In genomic region chr20:25195014-25195961, GRCh38 we compare ENCODE assay signal across 8 cellular contexts. TPM values are rescaled to one million over a fixed set of nuclear protein-coding genes. Genes with fewer than 3 reads are reported as not detected.
DNase-seq lines count a peak whose midpoint lies in the region; ATAC-seq and TF ChIP-seq lines count a peak whose summit lies in the region.

TSS of gene ENTPD6 (plus strand) at chr20:25195712. CDS start at chr20:25206537, 10,825 bp downstream.

- H3K9me3 Mint-ChIP-seq in activated naive CD4-positive, alpha-beta T cell treated with anti-CD3 and anti-CD28 coated beads, Interleukin-2, amount 50 U/mL, for 72 hours = no peaks in the 10 kb centered on the region
- H3K9me3 Mint-ChIP-seq in osteocyte (ENCODE audit: unreplicated experiment) = no peaks in the 10 kb centered on the region

- peak; percentile 78 for ATAC-seq in HG02571 (IDR thresholded peaks at IDR 0.05; ENCODE audit: unreplicated experiment)
- peak; percentile 84 for ATAC-seq in SK-N-SH treated with all-trans-retinoic acid at 6 μM for 48 hours
- peak; percentile 80 to 88 for ATAC-seq in activated naive CD4-positive, alpha-beta T cell treated with anti-CD3 and anti-CD28 coated beads, Interleukin-2, amount 50 U/mL, for 72 hours
- peak; percentile 92 for ATAC-seq in thoracic aorta (ENCODE audit: insufficient number of reproducible peaks, low FRiP score, low read depth)

- no peaks in the 10 kb centered on the region for H3K36me3 Mint-ChIP-seq in activated naive CD4-positive, alpha-beta T cell treated with anti-CD3 and anti-CD28 coated beads, Interleukin-2, amount 50 U/mL, for 72 hours
- no peaks in the 10 kb centered on the region for H3K36me3 Mint-ChIP-seq in osteocyte (ENCODE audit: unreplicated experiment)

- POLR2A ChIA-PET in GM10248 (lab: Yijun Ruan, JAX) = interaction anchor here (1.0 kb wide), 1 partner anchor 53 kb away, joined by 3 read pairs; the partner anchor contains the start of gene PYGB

- no peaks in the 10 kb centered on the region for H3K9me3 ChIP-seq in thoracic aorta

- peak within 1 kb of the TSS; percentile 95 for H3K4me3 Mint-ChIP-seq in osteocyte (ENCODE audit: unreplicated experiment)

- H3K36me3 ChIP-seq in thoracic aorta = no peaks in the 10 kb centered on the region

- H3K27me3 Mint-ChIP-seq in osteocyte (ENCODE audit: unreplicated experiment) = no peaks in the 10 kb centered on the region

- no peaks in the 10 kb centered on the region for H3K27me3 ChIP-seq in thoracic aorta (replicated peaks; ENCODE audit: insufficient read depth)

- CTCF ChIA-PET in GM10248 (lab: Yijun Ruan, JAX) = interaction anchor here (0.9 to 2.0 kb wide), 7 partner anchors 9 to 204 kb away, joined by 3 to 7 read pairs (median 3); partner anchors contain the start of gene PYGB

- peaks cover 16 to 63% of the 10 kb centered on the region in 2 donors for H3K4me1 ChIP-seq in thoracic aorta (ENCODE audit: control insufficient read depth in 1 of 2, low read depth in 2 of 2)

- TF ChIP-seq CTCF in GM10248 (IDR thresholded peaks at IDR 0.05; ENCODE audit: control extremely low read depth, extremely low read depth, low read depth, missing control alignments) = no peak
- TF ChIP-seq CTCF in osteocyte (IDR thresholded peaks at IDR 0.05) = peak; percentile 18
- no peak for TF ChIP-seq CTCF in thoracic aorta (IDR thresholded peaks at IDR 0.05)

- H3K4me3 ChIP-seq in thoracic aorta = peak within 1 kb of the TSS; percentile 91

- peak within 1 kb of the TSS; percentile 71 to 86 for H3K27ac ChIP-seq in thoracic aorta

- H3K27ac Mint-ChIP-seq in activated naive CD4-positive, alpha-beta T cell treated with anti-CD3 and anti-CD28 coated beads, Interleukin-2, amount 50 U/mL, for 72 hours = peak within 1 kb of the TSS; percentile 73 to 84
- H3K27ac Mint-ChIP-seq in osteocyte (ENCODE audit: unreplicated experiment) = peak within 1 kb of the TSS; percentile 82

- H3K4me1 Mint-ChIP-seq in osteocyte (ENCODE audit: unreplicated experiment) = peaks cover 39% of the 10 kb centered on the region

- DNase-seq in GM10248 (ENCODE audit: extremely low spot score) (peak; percentile 98), NAMALWA (ENCODE audit: low spot score) (peak; percentile 94), glomerular visceral epithelial cell (ENCODE audit: extremely low spot score) (peak; percentile 95), osteocyte (ENCODE audit: extremely low spot score, unreplicated experiment) (peak; percentile 98), thoracic aorta (ENCODE audit: low spot score) (peak; percentile 50)
- peak; percentile 93 to 94 for DNase-seq in activated naive CD4-positive, alpha-beta T cell treated with anti-CD3 and anti-CD28 coated beads, Interleukin-2, amount 50 U/mL, for 72 hours (ENCODE audit: low spot score in 2 of 2)

TF ChIP-seq in SK-N-SH treated with all-trans-retinoic acid at 6 μM for 48 hours, 23 proteins besides CTCF, POLR2A, EP300 and RAD21:
- no peak for TF ChIP-seq ZFP30 (CRISPR knock-in tag; IDR thresholded peaks at IDR 0.05)
- TF ChIP-seq ZNF70 (CRISPR knock-in tag; IDR thresholded peaks at IDR 0.05) = no peak
- TF ChIP-seq ESRRG (CRISPR knock-in tag; IDR thresholded peaks at IDR 0.05) = no peak
- TF ChIP-seq CREB5 (CRISPR knock-in tag; IDR thresholded peaks at IDR 0.05; ENCODE audit: low read depth) = no peak
- TF ChIP-seq ZNF565 (CRISPR knock-in tag; conservative IDR thresholded peaks at IDR 0.05; ENCODE audit: low read depth) = no peak
- TF ChIP-seq PPARA (CRISPR knock-in tag; IDR thresholded peaks at IDR 0.05; ENCODE audit: borderline replicate concordance) = no peak
- TF ChIP-seq ARNTL (CRISPR knock-in tag; IDR thresholded peaks at IDR 0.05; ENCODE audit: borderline replicate concordance, low read depth) = no peak
- no peak for TF ChIP-seq BACH2 (CRISPR knock-in tag; IDR thresholded peaks at IDR 0.05; ENCODE audit: borderline replicate concordance)
- no peak for TF ChIP-seq SNAI2 (CRISPR knock-in tag; IDR thresholded peaks at IDR 0.05)
- TF ChIP-seq OSR1 (CRISPR knock-in tag; IDR thresholded peaks at IDR 0.05) = no peak
- TF ChIP-seq RARB (CRISPR knock-in tag; IDR thresholded peaks at IDR 0.05) = no peak
- no peak for TF ChIP-seq PATZ1 (CRISPR knock-in tag; IDR thresholded peaks at IDR 0.05; ENCODE audit: borderline replicate concordance)

RNA-seq across cellular contexts. Expression of gene ENTPD6, which starts in this region (rescaled TPM):
- 10 to 100 TPM; 38.8 to 45.6 TPM for total RNA-seq in activated naive CD4-positive, alpha-beta T cell treated with anti-CD3 and anti-CD28 coated beads, Interleukin-2, amount 50 U/mL, for 72 hours
- total RNA-seq in osteocyte (62.0 and 62.5 TPM in 2 replicates), thoracic aorta (100 to 1,000 TPM in 1 of 2 donors, 10 to 100 TPM in 1; 82.0 to 107 TPM)

Comparison
In these comparisons a context has a peak if more than half of its experiments do, and no peak if none do; other contexts are left out.
1. Peak in every context shown above with its lines: DNase-seq, ATAC-seq, H3K4me3 ChIP-seq and H3K27ac ChIP-seq.